ENCODE assay signal across 8 cellular contexts in the genomic region with DNA sequence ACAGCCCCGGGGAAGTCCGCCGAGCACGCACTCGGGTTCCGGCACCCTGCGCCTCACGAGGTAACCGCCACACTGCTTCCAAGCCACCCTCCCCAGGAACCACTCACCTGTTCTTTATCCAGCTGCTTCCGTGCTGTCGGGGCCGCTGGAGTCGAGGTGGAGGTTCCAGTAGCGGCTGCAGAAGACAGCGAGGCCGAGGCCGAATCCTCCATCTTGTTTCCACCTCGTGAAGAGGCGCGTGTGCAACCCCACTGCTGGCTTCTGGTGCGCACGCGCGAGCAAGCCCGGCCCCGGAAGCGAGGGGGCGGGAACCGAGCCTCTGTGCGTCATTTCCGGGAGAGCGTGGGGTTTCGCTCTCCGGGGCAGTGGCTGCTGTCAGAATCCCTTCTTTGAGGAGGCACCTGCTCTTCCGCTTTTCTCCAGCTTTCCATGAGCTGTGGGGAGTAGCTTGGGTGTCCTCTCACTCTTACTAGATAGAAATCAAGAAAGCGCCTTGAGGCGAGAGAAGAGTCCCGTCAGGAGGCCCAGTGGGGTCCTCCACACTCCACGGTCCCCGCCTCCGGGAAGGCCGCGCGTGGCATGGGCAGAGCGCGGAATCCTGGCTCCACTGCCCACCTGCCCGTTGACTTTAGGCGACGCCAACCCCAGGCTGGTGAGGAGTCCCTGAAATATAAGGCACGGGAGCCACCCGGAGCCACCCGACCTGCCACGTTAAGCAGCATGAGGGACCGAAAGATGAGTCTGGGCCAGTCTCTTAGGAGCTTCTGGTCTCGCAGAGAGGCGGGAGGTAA. TPM values are rescaled to one million over a fixed set of nuclear protein-coding genes. Genes with fewer than 3 reads are reported as not detected.
DNase-seq lines count a peak whose midpoint lies in the region; ATAC-seq and TF ChIP-seq lines count a peak whose summit lies in the region.

A gene (minus strand): TSS at position 242 of the 791 bp plus-strand sequence. CDS start 30 bp downstream, at position 212.

- H3K9me3 ChIP-seq in IMR-90 (ENCODE audit: control insufficient read depth, insufficient read depth, low read length) = no peaks in the 10 kb centered on the region
- H3K9me3 ChIP-seq in OCI-LY7 (ENCODE audit: low read length) = no peaks in the 10 kb centered on the region
- no peaks in the 10 kb centered on the region for H3K9me3 ChIP-seq in mucosa of descending colon

- H3K4me1 ChIP-seq in IMR-90 (ENCODE audit: control insufficient read depth, insufficient read depth, low read length) (peaks cover 4% of the 10 kb centered on the region), OCI-LY7 (ENCODE audit: insufficient read depth, low read length, poor library complexity, severe bottlenecking) (peaks cover 39% of the 10 kb centered on the region), mucosa of descending colon (ENCODE audit: low read depth) (peaks cover 14% of the 10 kb centered on the region)

- peaks cover 16 to 78% of the 10 kb centered on the region in 2 experiments for H3K79me1 ChIP-seq in IMR-90 (ENCODE audit: low read depth in 1 of 2, low read length in 2 of 2)

- H2BK15ac ChIP-seq in IMR-90 (ENCODE audit: low read depth, low read length) = no peak within 1 kb of the TSS; the same call in 2 of the 3 replicates

- H3K27me3 ChIP-seq in IMR-90 (ENCODE audit: control insufficient read depth, insufficient read depth, low read length) = no peaks in the 10 kb centered on the region

- H3K4me2 ChIP-seq in IMR-90 (ENCODE audit: low read depth, low read length) = peak within 1 kb of the TSS; percentile 99
- H3K4me2 ChIP-seq in OCI-LY7 (ENCODE audit: low read length) = peak within 1 kb of the TSS; percentile 89

- peak within 1 kb of the TSS; percentile 100 for H3K14ac ChIP-seq in IMR-90 (replicated peaks; ENCODE audit: low read depth, low read length)

- POLR2A ChIA-PET in IMR-90 (lab: Charles Lee; ENCODE audit: unreplicated experiment) (no interaction called here), OCI-LY7 (lab: Charles Lee) (interaction anchor here (0.6 to 2.0 kb wide), 8 partner anchors 10 to 1538 kb away, joined by 3 to 10 read pairs (median 3); no protein-coding TSS in a partner anchor)

- H3K4me3 ChIP-seq in IMR-90 (ENCODE audit: insufficient read depth, low read depth, low read length) (peak within 1 kb of the TSS; percentile 78), OCI-LY7 (ENCODE audit: low read depth, low read length, poor library complexity, severe bottlenecking) (peak within 1 kb of the TSS; percentile 79), mucosa of descending colon (peak within 1 kb of the TSS; percentile 91)

- peak within 1 kb of the TSS; percentile 86 for H4K5ac ChIP-seq in IMR-90 (ENCODE audit: low read depth, low read length)

- WGBS in IMR-90 (ENCODE audit: extremely low coverage in 2 of 2, insufficient read length in 1 of 2), 2 experiments = 1% methylated on average over 26 of the region's 56 CpGs; no CpG with 5 or more reads in 1 of the 2 experiments

- BruUV-seq in IMR-90 (replicated peaks; lab: Mats Ljungman, UMichigan) (TSS peak; percentile 56), OCI-LY7 (replicated peaks; lab: Mats Ljungman, UMichigan) (TSS peak; percentile 83)

- H3K36me3 ChIP-seq in IMR-90 (ENCODE audit: control insufficient read depth, insufficient read depth, low read length) (peaks cover 17% of the 10 kb centered on the region), OCI-LY7 (ENCODE audit: insufficient read depth, low read length) (peaks cover 46% of the 10 kb centered on the region), mucosa of descending colon (ENCODE audit: low read depth) (no peaks in the 10 kb centered on the region)

- CTCF ChIA-PET in IMR-90 (lab: Yijun Ruan, JAX) (interaction anchor here (1.4 kb wide), 1 partner anchor 216 kb away, joined by 9 read pairs; no protein-coding TSS in a partner anchor), OCI-LY7 (lab: Charles Lee; ENCODE audit: unreplicated experiment) (no interaction called here)

- H3K18ac ChIP-seq in IMR-90 (ENCODE audit: low read depth, low read length) = peak within 1 kb of the TSS; percentile 76

- peak; percentile 83 for DNase-seq in DMS114 treated with DMSO at 0.1 percent for 48 hours (lab: John Stamatoyannopoulos, UW; ENCODE audit: unreplicated experiment)
- peak; percentile 91 for DNase-seq in IMR-90
- peak; percentile 95 for DNase-seq in OCI-LY7 (ENCODE audit: low spot score)
- DNase-seq in activated T-cell treated with anti-CD3 and anti-CD28 coated beads for 1 hour (ENCODE audit: low read depth) = peak; percentile 89
- DNase-seq in epidermal melanocyte (ENCODE audit: insufficient read length, low spot score) = peak; percentile 97
- DNase-seq in mucosa of descending colon = peak; percentile 91 to 96 (median 93)
- DNase-seq in stimulated activated CD8-positive, alpha-beta memory T cell treated with anti-CD3 and anti-CD28 coated beads, Interleukin-4, amount 100 ng/mL, for 1 hour (ENCODE audit: low read depth in 2 of 2, low spot score in 1 of 2) = peak; percentile 85 to 92

- H3K4ac ChIP-seq in IMR-90 (ENCODE audit: low read depth, low read length) = peak within 1 kb of the TSS; percentile 99

- H4K91ac ChIP-seq in IMR-90 (ENCODE audit: insufficient read depth, low read depth, low read length) = peak within 1 kb of the TSS; percentile 82

- no peaks in the 10 kb centered on the region for H3K9me2 ChIP-seq in OCI-LY7 (ENCODE audit: insufficient read depth, low read length)

- peak within 1 kb of the TSS; percentile 71 to 98 for H4K8ac ChIP-seq in IMR-90 (ENCODE audit: low read depth in 2 of 2, low read length in 2 of 2)

- H3K79me2 ChIP-seq in OCI-LY7 (ENCODE audit: insufficient read depth, low read depth, low read length) = peaks cover 80% of the 10 kb centered on the region

- dilution Hi-C loops in IMR-90 (cut with HindIII; ENCODE audit: low sequenced_read_pairs, unreplicated experiment) = no loop called here

- TF ChIP-seq RAD21 in IMR-90 (IDR thresholded peaks at IDR 0.05; ENCODE audit: low read length) = no peak

- peak; percentile 86 for TF ChIP-seq POLR2A in IMR-90 (IDR thresholded peaks at IDR 0.05; ENCODE audit: low read depth, low read length)

- peak within 1 kb of the TSS; percentile 100 for H2AFZ ChIP-seq in IMR-90 (replicated peaks; ENCODE audit: low read length, poor library complexity)
- H2AFZ ChIP-seq in OCI-LY7 (ENCODE audit: low read length) = peak within 1 kb of the TSS; percentile 60; the same call in 1 of the 2 replicates

- peak; percentile 81 for ATAC-seq in GM21529 (IDR thresholded peaks at IDR 0.05; ENCODE audit: unreplicated experiment)
- ATAC-seq in IMR-90 (ENCODE audit: low read depth) = peak; percentile 86
- peak; percentile 99 for ATAC-seq in mucosa of descending colon

- in situ Hi-C loops in IMR-90 (cut with MboI; ENCODE audit: low sequenced_read_pairs) = no loop called here

- H3K23ac ChIP-seq in IMR-90 (ENCODE audit: low read depth, low read length) = peak within 1 kb of the TSS; percentile 95

- H2BK5ac ChIP-seq in IMR-90 (ENCODE audit: low read depth, low read length, poor library complexity, severe bottlenecking) = peak within 1 kb of the TSS; percentile 88

- no peak within 1 kb of the TSS for H2BK20ac ChIP-seq in IMR-90 (ENCODE audit: low read depth, low read length)

- peak within 1 kb of the TSS; percentile 85 for H3K9ac ChIP-seq in IMR-90 (ENCODE audit: low read depth, low read length)

- H3K27ac ChIP-seq in IMR-90 (ENCODE audit: insufficient read depth, low read length) = peak within 1 kb of the TSS; percentile 89
- H3K27ac ChIP-seq in OCI-LY7 (ENCODE audit: low read depth, low read length, poor library complexity, severe bottlenecking) = peak within 1 kb of the TSS; percentile 57

- peak within 1 kb of the TSS; percentile 99 for H2AK9ac ChIP-seq in IMR-90 (replicated peaks; ENCODE audit: low read depth, low read length, poor library complexity)

- H3K56ac ChIP-seq in IMR-90 (ENCODE audit: extremely low read depth, insufficient read depth, low read length) = peak within 1 kb of the TSS; percentile 80

- TF ChIP-seq CTCF in IMR-90 (conservative IDR thresholded peaks at IDR 0.05; ENCODE audit: low read depth, low read length) = no peak
- TF ChIP-seq CTCF in OCI-LY7 (conservative IDR thresholded peaks at IDR 0.05; ENCODE audit: low read length) = no peak
- TF ChIP-seq CTCF in mucosa of descending colon (IDR thresholded peaks at IDR 0.05) = no peak

- intact Hi-C loops in IMR-90 (cut with micrococcal nuclease) (loop anchor here (1.0 to 10.0 kb wide), 2 partner anchors 123 to 217 kb away; a partner anchor contains a TSS), OCI-LY7 (cut with micrococcal nuclease; ENCODE audit: unreplicated experiment) (no loop called here), mucosa of descending colon (cut with DNase I, micrococcal nuclease) (no loop called here)

- peak within 1 kb of the TSS; percentile 94 for H2AK5ac ChIP-seq in IMR-90 (ENCODE audit: low read depth, low read length)

- peaks cover 28% of the 10 kb centered on the region for H4K20me1 ChIP-seq in IMR-90 (ENCODE audit: insufficient read depth, low read length)
- peaks cover 10% of the 10 kb centered on the region; the same call in 1 of the 2 replicates for H4K20me1 ChIP-seq in OCI-LY7 (ENCODE audit: insufficient read depth, low read length)

- peaks cover 8% of the 10 kb centered on the region for H3K9me1 ChIP-seq in IMR-90 (ENCODE audit: insufficient read depth, low read length)

- H2BK120ac ChIP-seq in IMR-90 (ENCODE audit: low read depth, low read length) = peak within 1 kb of the TSS; percentile 60

TF ChIP-seq in IMR-90, 13 proteins besides CTCF, POLR2A, EP300 and RAD21 (continues in another document):
- TF ChIP-seq RCOR1 (IDR thresholded peaks at IDR 0.05; ENCODE audit: insufficient replicate concordance, low read length) = no peak
- TF ChIP-seq, protein P1, sequence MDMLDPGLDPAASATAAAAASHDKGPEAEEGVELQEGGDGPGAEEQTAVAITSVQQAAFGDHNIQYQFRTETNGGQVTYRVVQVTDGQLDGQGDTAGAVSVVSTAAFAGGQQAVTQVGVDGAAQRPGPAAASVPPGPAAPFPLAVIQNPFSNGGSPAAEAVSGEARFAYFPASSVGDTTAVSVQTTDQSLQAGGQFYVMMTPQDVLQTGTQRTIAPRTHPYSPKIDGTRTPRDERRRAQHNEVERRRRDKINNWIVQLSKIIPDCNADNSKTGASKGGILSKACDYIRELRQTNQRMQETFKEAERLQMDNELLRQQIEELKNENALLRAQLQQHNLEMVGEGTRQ (IDR thresholded peaks at IDR 0.05; ENCODE audit: low read depth, low read length) = peak; percentile 54; the same call in 1 of the 2 replicates
- no peak; the same call in 1 of the 2 replicates for TF ChIP-seq SMC3 (IDR thresholded peaks at IDR 0.05; ENCODE audit: low read depth, low read length)
- no peak for TF ChIP-seq BHLHE40 (IDR thresholded peaks at IDR 0.05; ENCODE audit: low read depth, low read length)
- peak; percentile 93; the same call in 1 of the 2 replicates for TF ChIP-seq MXI1 (IDR thresholded peaks at IDR 0.05; ENCODE audit: borderline replicate concordance, low read depth, low read length)
- no peak for TF ChIP-seq FOS (IDR thresholded peaks at IDR 0.05; ENCODE audit: low read depth, low read length)

RNA-seq across cellular contexts. Expression of the gene that starts here (rescaled TPM):
- total RNA-seq in IMR-90 (2012; rRNA removed) = 77.4 and 137 TPM in 2 replicates
- polyA plus RNA-seq in IMR-90 (2012; rRNA removed) = 55.8 and 63.8 TPM in 2 replicates
- polyA plus RNA-seq in IMR-90 (2012; cell fraction: cytosol; rRNA removed) = 5.6 and 6.6 TPM in 2 replicates
- 1.3 and 10.3 TPM in 2 replicates for polyA plus RNA-seq in IMR-90 (2012; cell fraction: nucleus; rRNA removed; ENCODE audit: low replicate concordance)
- 104 and 176 TPM in 2 replicates for total RNA-seq in OCI-LY7 (2014; rRNA removed; shearing (Covaris generic))
- total RNA-seq in OCI-LY7 (2022) = 229 and 252 TPM in 2 replicates
- total RNA-seq in mucosa of descending colon = 100 to 1,000 TPM in 1 of 3 donors, 10 to 100 TPM in 2; 81.9 to 116 (median 82.0) TPM

Comparison
In these comparisons a context has a peak if more than half of its experiments do, and no peak if none do; other contexts are left out.
1. Peak in every context shown above with its lines: DNase-seq, ATAC-seq, H3K4me3 ChIP-seq and H3K27ac ChIP-seq.